Comparison of ENCODE assay signal across 20 cellular contexts in genomic region chr12:30425445-30425844, GRCh38.
DNase-seq lines count a peak whose midpoint lies in the region; ATAC-seq, FAIRE-seq and TF ChIP-seq lines count a peak whose summit lies in the region.
"Had no signal": no experiment of that assay in that cellular context is flagged by ENCODE, and none has a peak within 500 bp of the region (broad histone marks: within the 10 kb centered on the region; RNA-seq: fewer than 3 reads in every experiment).

No MANE protein-coding gene starts in this region.

- no peak overlapping the region for H3K4me3 ChIP-seq in HepG2 (replicated peaks in 1 of 3; ENCODE audit: insufficient read depth in 1 of 3, low read depth in 2 of 3, low read length in 3 of 3)
- H3K4me3 ChIP-seq in right lobe of liver: no peak overlapping the region
- H3K4me3 ChIP-seq in HEK293 (ENCODE audit: low read depth, low read length): no peak overlapping the region
- no peak overlapping the region for H3K4me3 ChIP-seq in mesendoderm (ENCODE audit: low read length)
- H3K4me3 ChIP-seq in Peyer's patch: no peak overlapping the region
- H3K4me3 ChIP-seq: BLaER1 had no signal

- no peak overlapping the region for H2BK120ac ChIP-seq in mesendoderm (ENCODE audit: low read depth, low read length)

- in situ Hi-C loops in HepG2 (cut with HindIII; ENCODE audit: extremely low pct_ligation_motif_present, low pct_unique_long_range_greater_than_20kb): no loop called here

- TF ChIP-seq POLR2A in HepG2 (IDR thresholded peaks at IDR 0.05; ENCODE audit: insufficient read depth in 1 of 2, low read depth in 2 of 2, low read length in 2 of 2): no peak
- TF ChIP-seq POLR2A in right lobe of liver (IDR thresholded peaks at IDR 0.05): no peak
- TF ChIP-seq POLR2A in Peyer's patch (IDR thresholded peaks at IDR 0.05): no peak

- no TSS peak for BruUV-seq in HepG2 (replicated peaks; lab: Mats Ljungman, UMichigan)

- H3K27me3 ChIP-seq in HepG2 (ENCODE audit: control insufficient read depth in 1 of 2, insufficient read depth in 2 of 2, low read length in 2 of 2): no peaks in the 10 kb centered on the region
- no peaks in the 10 kb centered on the region for H3K27me3 ChIP-seq in right lobe of liver
- no peaks in the 10 kb centered on the region for H3K27me3 ChIP-seq in mesendoderm (ENCODE audit: insufficient read depth, low read length, poor library complexity)
- H3K27me3 ChIP-seq in Peyer's patch: no peaks in the 10 kb centered on the region
- H3K27me3 ChIP-seq: BLaER1 had no signal

- no peak overlapping the region for H3K23ac ChIP-seq in mesendoderm (ENCODE audit: low read length)

- no peak overlapping the region for H3K56ac ChIP-seq in mesendoderm (ENCODE audit: low read length)

- H3K18ac ChIP-seq in mesendoderm (ENCODE audit: low read length): no peak overlapping the region

- DNase-seq in HepG2 (ENCODE audit: low spot score): no peak
- no peak for DNase-seq in right lobe of liver
- peak; percentile 40 for DNase-seq in mesendoderm
- no peak for DNase-seq in Peyer's patch
- DNase-seq: 8988T; Caco-2; CD4-positive, CD25-positive, alpha-beta regulatory T cell; CD8-positive, alpha-beta T cell; DMS 273 treated with DMSO at 0.1 percent for 48 hours; DND-41; H7; HCEC 1CT had no signal

- TF ChIP-seq CTCF in HepG2 (CRISPR knock-in tag; IDR thresholded peaks at IDR 0.05) (no peak), right lobe of liver (IDR thresholded peaks at IDR 0.05) (no peak), HEK293 (tag by site-specific recombination; IDR thresholded peaks at IDR 0.05) (no peak), Peyer's patch (IDR thresholded peaks at IDR 0.05) (no peak)

- 14% methylated on average over 1 of the region's 3 CpGs for WGBS in HepG2 (ENCODE audit: low lambda C conversion rate)
- WGBS in right lobe of liver (ENCODE audit: insufficient coverage, low coverage, low lambda C conversion rate, missing lambda C conversion rate): no CpG with 5 or more reads among the region's 3 CpGs
- WGBS in mesendoderm (ENCODE audit: extremely low coverage, insufficient coverage, low lambda C conversion rate): no CpG with 5 or more reads among the region's 3 CpGs

- no peak overlapping the region for H2BK5ac ChIP-seq in mesendoderm (ENCODE audit: low read length)

- no peak overlapping the region for H3K4ac ChIP-seq in mesendoderm (ENCODE audit: low read depth, low read length)

- H2BK15ac ChIP-seq in mesendoderm (replicated peaks; ENCODE audit: low read depth): no peak overlapping the region

- H4K8ac ChIP-seq in mesendoderm (ENCODE audit: low read depth, low read length): no peak overlapping the region

- no peaks in the 10 kb centered on the region for H4K20me1 ChIP-seq in HepG2 (ENCODE audit: insufficient read depth, low read length)
- H4K20me1 ChIP-seq: BLaER1 had no signal

- FAIRE-seq in HepG2 (lab: Jason Lieb, UNC): no peak
- FAIRE-seq: D721Med, G401.6, GM12892, H1 had no signal

- ATAC-seq in HepG2 (no peak), right lobe of liver (no peak), HG03039 (IDR thresholded peaks at IDR 0.05; ENCODE audit: unreplicated experiment) (no peak)
- ATAC-seq: CD8-positive, alpha-beta T cell had no signal

- H3K4me2 ChIP-seq in HepG2 (ENCODE audit: low read depth, low read length) (no peak overlapping the region), mesendoderm (ENCODE audit: low read length) (no peak overlapping the region)
- H3K4me2 ChIP-seq: BLaER1 had no signal

- H3K36me3 ChIP-seq in HepG2 (replicated peaks in 1 of 2; ENCODE audit: control insufficient read depth in 1 of 2, insufficient read depth in 2 of 2, low read length in 2 of 2): no peaks in the 10 kb centered on the region
- H3K36me3 ChIP-seq in right lobe of liver: no peaks in the 10 kb centered on the region
- no peaks in the 10 kb centered on the region for H3K36me3 ChIP-seq in HEK293 (ENCODE audit: control insufficient read depth in 2 of 2, insufficient read depth in 1 of 2, low read length in 2 of 2)
- H3K36me3 ChIP-seq in mesendoderm (ENCODE audit: control insufficient read depth, insufficient read depth, low read length): no peaks in the 10 kb centered on the region
- H3K36me3 ChIP-seq in Peyer's patch: no peaks in the 10 kb centered on the region
- H3K36me3 ChIP-seq: BLaER1 had no signal

- H2AFZ ChIP-seq in HepG2 (ENCODE audit: low read length): no peak overlapping the region

- no peak overlapping the region for H3K27ac ChIP-seq in HepG2 (ENCODE audit: extremely low read length, insufficient read depth, low read length)
- no peak overlapping the region for H3K27ac ChIP-seq in right lobe of liver
- no peak overlapping the region for H3K27ac ChIP-seq in HEK293 (ENCODE audit: extremely low read depth, low read depth, low read length)
- H3K27ac ChIP-seq in mesendoderm (ENCODE audit: low read depth, low read length): no peak overlapping the region
- H3K27ac ChIP-seq in Peyer's patch: no peak overlapping the region
- H3K27ac ChIP-seq: BLaER1, C4-2B had no signal

- CTCF ChIA-PET in HepG2 (lab: Yijun Ruan, JAX; ENCODE audit: low intra/inter-chr PET ratio, low total read pairs): no interaction called here
- CTCF ChIA-PET in HEK293 (lab: Yijun Ruan, JAX): no interaction called here

- H3K9ac ChIP-seq in HepG2 (ENCODE audit: insufficient read depth, low read depth, low read length) (no peak overlapping the region), mesendoderm (ENCODE audit: low read length) (no peak overlapping the region)
- H3K9ac ChIP-seq: BLaER1 had no signal

- TF ChIP-seq RAD21 in HepG2 (CRISPR knock-in tag; IDR thresholded peaks at IDR 0.05): no peak

- intact Hi-C loops in HepG2 (cut with micrococcal nuclease; ENCODE audit: unreplicated experiment): no loop called here
- intact Hi-C loops in right lobe of liver (cut with DNase I): no loop called here

- H3K79me1 ChIP-seq in mesendoderm (ENCODE audit: low read length): no peaks in the 10 kb centered on the region

- H2AK5ac ChIP-seq in mesendoderm (ENCODE audit: low read length): no peak overlapping the region

- POLR2A ChIA-PET in HepG2 (lab: Yijun Ruan, JAX): no interaction called here
- POLR2A ChIA-PET in HEK293 (lab: Yijun Ruan, JAX): no interaction called here

- H3K79me2 ChIP-seq in HepG2 (ENCODE audit: insufficient read depth, low read length): no peaks in the 10 kb centered on the region
- no peaks in the 10 kb centered on the region for H3K79me2 ChIP-seq in mesendoderm (ENCODE audit: control insufficient read depth, insufficient read depth, low read length)

- H3K4me1 ChIP-seq in HepG2 (ENCODE audit: insufficient read depth, low read length): peaks cover 15% of the 10 kb centered on the region
- peaks cover 0 to 20% (median 8%) of the 10 kb centered on the region in 4 donors for H3K4me1 ChIP-seq in right lobe of liver
- H3K4me1 ChIP-seq in HEK293 (ENCODE audit: control insufficient read depth, insufficient read depth, low read length): no peaks in the 10 kb centered on the region
- H3K4me1 ChIP-seq in mesendoderm (ENCODE audit: control insufficient read depth, low read depth, low read length): no peaks in the 10 kb centered on the region
- no peaks in the 10 kb centered on the region for H3K4me1 ChIP-seq in Peyer's patch
- H3K4me1 ChIP-seq: BLaER1, Caco-2 had no signal

- H3K9me3 ChIP-seq in HepG2 (ENCODE audit: low read length) (peaks cover 47% of the 10 kb centered on the region), right lobe of liver (no peaks in the 10 kb centered on the region), HEK293 (ENCODE audit: control insufficient read depth, insufficient read depth, low read depth, low read length) (no peaks in the 10 kb centered on the region), Peyer's patch (no peaks in the 10 kb centered on the region)

- H4K5ac ChIP-seq in mesendoderm (ENCODE audit: low read length): no peak overlapping the region

- TF ChIP-seq EP300 in HepG2 (IDR thresholded peaks at IDR 0.05; ENCODE audit: low read depth in 2 of 2, low read length in 2 of 2) (no peak), HepG2 (CRISPR knock-in tag; IDR thresholded peaks at IDR 0.05; ENCODE audit: borderline replicate concordance) (no peak)

TF ChIP-seq in HepG2, 621 proteins besides CTCF, POLR2A, EP300 and RAD21:
- TF ChIP-seq ZNF724P (CRISPR knock-in tag; IDR thresholded peaks at IDR 0.05; ENCODE audit: borderline replicate concordance) (peak; percentile 92; the same call in 1 of the 2 replicates), ZNF792 (CRISPR knock-in tag; IDR thresholded peaks at IDR 0.05) (no peak)

TF ChIP-seq in HEK293, 187 proteins besides CTCF, POLR2A, EP300 and RAD21:
- peak; percentile 93 for TF ChIP-seq SETDB1 (IDR thresholded peaks at IDR 0.05; ENCODE audit: insufficient read length, low read length)
- TF ChIP-seq TRIM28 (IDR thresholded peaks at IDR 0.05; ENCODE audit: borderline replicate concordance, low read length): peak; percentile 43; the same call in 1 of the 2 replicates
- TF ChIP-seq ZNF707 (tag by site-specific recombination; IDR thresholded peaks at IDR 0.05): no peak

Comparison
In these comparisons a context has a peak if more than half of its experiments do, and no peak if none do; other contexts are left out.
1. Of the 63 proteins assayed by ChIP-seq in both HepG2 and HEK293: peak only in HepG2: none; only in HEK293: SETDB1; in both: none; in neither: 62.